1 cellular context compared by ENCODE assay signal in genomic region chr10:3871424-3871996, GRCh38.
TF ChIP-seq lines count a peak whose summit lies in the region.

No MANE protein-coding gene starts in this region.

TF ChIP-seq in HEK293, 187 proteins besides CTCF, POLR2A, EP300 and RAD21:
- TF ChIP-seq ATF2 (tag by site-specific recombination; IDR thresholded peaks at IDR 0.05; ENCODE audit: low read depth) (0 out of 2 replicates have a peak, but pooled peaks have one; percentile 12), ZBTB21 (tag by site-specific recombination; IDR thresholded peaks at IDR 0.05) (peak; percentile 38; the same call in 1 of the 2 replicates), ZNF629 (tag by site-specific recombination; IDR thresholded peaks at IDR 0.05) (peak; percentile 24; the same call in 1 of the 2 replicates), ZNF544 (tag by site-specific recombination; IDR thresholded peaks at IDR 0.05) (no peak)
